ENCODE assay signal across 29 cellular contexts in genomic region chr21:41208946-41209345, GRCh38.
"Had no signal": no experiment of that assay in that cellular context is flagged by ENCODE, and none has a peak within 500 bp of the region (broad histone marks: within the 10 kb centered on the region; RNA-seq: fewer than 3 reads in every experiment).

No MANE protein-coding gene starts in this region.

- H3K4me2 ChIP-seq: SK-N-SH had no signal

- H3K9me3 Mint-ChIP-seq: activated CD4-positive, alpha-beta T cell treated with anti-CD3 and anti-CD28 coated beads, Interleukin-2, amount 10 ng/mL, durations not matched to agents 7 days and 5 days; activated naive CD4-positive, alpha-beta T cell treated with anti-CD3 and anti-CD28 coated beads, Interleukin-2, amount 10 ng/mL, durations not matched to agents 7 days and 5 days; activated naive CD8-positive, alpha-beta T cell treated with anti-CD3 and anti-CD28 coated beads, Interleukin-2, amount 50 U/mL, for 24 hours; activated T-cell treated with anti-CD3 and anti-CD28 coated beads, Interleukin-2, amount 50 U/mL, for 4 hours; activated T-helper 1 cell treated with anti-CD3 and anti-CD28 coated beads, Interleukin-12 subunit alpha, Interleukin-12 subunit beta, Interleukin-2, Interleukin-4 antibody, amounts not matched to agents 30 ng/mL and 10 ng/mL and 1 ng/mL, durations not matched to agents 14 hours and 24 hours and 36 hours; T-helper 1 cell treated with Interleukin-12 subunit alpha and Interleukin-12 subunit beta and Interleukin-4 antibody, amounts not matched to agents 30 μg/mL and 1 μg/mL, for 36 hours; T-helper 2 cell treated with Interferon-gamma antibody and Interleukin-4, amounts not matched to agents 5 μg/mL and 100 μg/mL, for 36 hours; WTC11 had no signal

- H3K27me3 ChIP-seq: brain microvascular endothelial cell, SJSA1 had no signal

- ATAC-seq: activated CD4-positive, alpha-beta T cell treated with anti-CD3 and anti-CD28 coated beads for 36 hours; activated CD4-positive, CD25-positive, alpha-beta regulatory T cell treated with anti-CD3 and anti-CD28 coated beads, Interleukin-2, amount 50 U/mL, for 24 hours; activated T-cell treated with anti-CD3 and anti-CD28 coated beads, Interleukin-2, amount 50 U/mL, for 4 hours; WTC11 had no signal

- H3K4me1 Mint-ChIP-seq: activated CD4-positive, alpha-beta T cell treated with anti-CD3 and anti-CD28 coated beads for 36 hours; activated CD4-positive, alpha-beta T cell treated with anti-CD3 and anti-CD28 coated beads, Interleukin-2, amount 10 ng/mL, durations not matched to agents 7 days and 5 days; activated naive CD8-positive, alpha-beta T cell treated with anti-CD3 and anti-CD28 coated beads, Interleukin-2, amount 50 U/mL, for 24 hours had no signal

- H3K4me3 Mint-ChIP-seq: activated CD4-positive, alpha-beta T cell treated with anti-CD3 and anti-CD28 coated beads for 36 hours; activated CD4-positive, alpha-beta T cell treated with anti-CD3 and anti-CD28 coated beads, Interleukin-2, amount 10 ng/mL, durations not matched to agents 7 days and 5 days; activated CD8-positive, alpha-beta T cell treated with anti-CD3 and anti-CD28 coated beads, Interleukin-2, amount 10 ng/mL, durations not matched to agents 7 days and 5 days; activated naive CD4-positive, alpha-beta T cell treated with anti-CD3 and anti-CD28 coated beads, Interleukin-2, amount 10 ng/mL, durations not matched to agents 7 days and 5 days; activated naive CD8-positive, alpha-beta T cell; activated naive CD8-positive, alpha-beta T cell treated with anti-CD3 and anti-CD28 coated beads, Interleukin-2, amount 50 U/mL, for 24 hours; activated T-cell treated with anti-CD3 and anti-CD28 coated beads, Interleukin-2, amount 50 U/mL, for 4 hours; activated T-helper 1 cell treated with anti-CD3 and anti-CD28 coated beads, Interleukin-12 subunit alpha, Interleukin-12 subunit beta, Interleukin-2, Interleukin-4 antibody, amounts not matched to agents 30 ng/mL and 10 ng/mL and 1 ng/mL, durations not matched to agents 14 hours and 24 hours and 36 hours; T-helper 1 cell treated with Interleukin-12 subunit alpha and Interleukin-12 subunit beta and Interleukin-4 antibody, amounts not matched to agents 30 μg/mL and 1 μg/mL, for 36 hours; T-helper 2 cell treated with Interferon-gamma antibody and Interleukin-4, amounts not matched to agents 5 μg/mL and 100 μg/mL, for 36 hours; WTC11 had no signal

- H3K4me3 ChIP-seq: SJSA1 had no signal

- H3K27ac Mint-ChIP-seq: activated CD4-positive, alpha-beta T cell treated with anti-CD3 and anti-CD28 coated beads for 36 hours; activated CD4-positive, alpha-beta T cell treated with anti-CD3 and anti-CD28 coated beads, Interleukin-2, amount 10 ng/mL, durations not matched to agents 7 days and 5 days; activated naive CD4-positive, alpha-beta T cell treated with anti-CD3 and anti-CD28 coated beads, Interleukin-2, amount 10 ng/mL, durations not matched to agents 7 days and 5 days; activated naive CD8-positive, alpha-beta T cell; activated naive CD8-positive, alpha-beta T cell treated with anti-CD3 and anti-CD28 coated beads, Interleukin-2, amount 50 U/mL, for 24 hours; activated T-helper 1 cell treated with anti-CD3 and anti-CD28 coated beads, Interleukin-12 subunit alpha, Interleukin-12 subunit beta, Interleukin-2, Interleukin-4 antibody, amounts not matched to agents 30 ng/mL and 10 ng/mL and 1 ng/mL, durations not matched to agents 14 hours and 24 hours and 36 hours; T-helper 2 cell treated with Interferon-gamma antibody and Interleukin-4, amounts not matched to agents 5 μg/mL and 100 μg/mL, for 36 hours; WTC11 had no signal

- H3K36me3 Mint-ChIP-seq: activated naive CD4-positive, alpha-beta T cell treated with anti-CD3 and anti-CD28 coated beads, Interleukin-2, amount 10 ng/mL, durations not matched to agents 7 days and 5 days; activated naive CD8-positive, alpha-beta T cell; WTC11 had no signal

- H3K4me1 ChIP-seq: SJSA1 had no signal

- DNase-seq: activated CD4-positive, alpha-beta T cell treated with anti-CD3 and anti-CD28 coated beads for 36 hours; activated CD4-positive, alpha-beta T cell treated with anti-CD3 and anti-CD28 coated beads, Interleukin-2, amount 10 ng/mL, durations not matched to agents 7 days and 5 days; activated CD4-positive, alpha-beta T cell treated with anti-CD3 and anti-CD28 coated beads, Interleukin-2, amount 50 U/mL, for 48 hours; activated CD8-positive, alpha-beta T cell treated with anti-CD3 and anti-CD28 coated beads, Interleukin-2, amount 10 ng/mL, durations not matched to agents 7 days and 5 days; activated gamma-delta T cell treated with Interleukin-2 at 50 U/mL for 16 hours; activated naive CD4-positive, alpha-beta T cell treated with anti-CD3 and anti-CD28 coated beads, Interleukin-2, amount 10 ng/mL, durations not matched to agents 7 days and 5 days; activated naive CD8-positive, alpha-beta T cell treated with anti-CD3 and anti-CD28 coated beads, Interleukin-2, amount 50 U/mL, for 24 hours; activated T-cell treated with anti-CD3 and anti-CD28 coated beads, Interleukin-2, amount 50 U/mL, for 4 hours; anterior cingulate cortex; brain microvascular endothelial cell; central memory CD4-positive, alpha-beta T cell; NCI-H1092 treated with DMSO at 0.1 percent for 48 hours; NCI-H1436; NCI-H1694; NCI-H2029; NCI-H2107; NCI-H2171; NCI-H510A; NCI-H526; NCI-H748 treated with DMSO at 0.1 percent for 48 hours; SHP77 treated with DMSO at 0.1 percent for 48 hours; SK-N-SH had no signal

- H3K27ac ChIP-seq: brain microvascular endothelial cell, SJSA1 had no signal

- H3K9me3 ChIP-seq: SJSA1, SK-N-SH had no signal

- H3K9ac ChIP-seq: SK-N-SH had no signal

- H3K36me3 ChIP-seq: brain microvascular endothelial cell, SJSA1 had no signal
